Comparison of ENCODE assay signal across 9 cellular contexts in genomic region chr2:127277028-127277427, GRCh38. TPM values are rescaled to one million over a fixed set of nuclear protein-coding genes. Genes with fewer than 3 reads are reported as not detected.
DNase-seq lines count a peak whose midpoint lies in the region; ATAC-seq lines count a peak whose summit lies in the region.
"Had no signal": no experiment of that assay in that cellular context is flagged by ENCODE, and none has a peak within 500 bp of the region (broad histone marks: within the 10 kb centered on the region; RNA-seq: fewer than 3 reads in every experiment).

No MANE protein-coding gene starts in this region.

- ATAC-seq in GM19025 (IDR thresholded peaks at IDR 0.05; ENCODE audit: low read depth, unreplicated experiment), result peak; percentile 97
- peak; percentile 66 for ATAC-seq in GM21723 (IDR thresholded peaks at IDR 0.05; ENCODE audit: unreplicated experiment)
- peak; percentile 74 for ATAC-seq in HG03354 (IDR thresholded peaks at IDR 0.05; ENCODE audit: poor library complexity, severe bottlenecking, unreplicated experiment)

- DNase-seq in myocyte (ENCODE audit: low read depth), result peak; percentile 65
- DNase-seq in KG1 (lab: John Stamatoyannopoulos, UW), result no peak
- DNase-seq in ecto neural progenitor cell (ENCODE audit: low spot score), result no peak
- DNase-seq in GOT3 (lab: John Stamatoyannopoulos, UW), result no peak
- DNase-seq: NCI-H510A treated with DMSO at 0.1 percent for 48 hours, SW 1271 had no signal

RNA-seq across cellular contexts. Expression of gene ERCC3, which starts 16.9 kb away (rescaled TPM):
- 34.7 and 34.9 TPM in 2 replicates for total RNA-seq in myocyte
- 36.4 TPM for polyA plus RNA-seq in myocyte (2012)

RNA-seq across cellular contexts. Expression of gene CYP27C1, which starts 56.9 kb away (rescaled TPM):
- total RNA-seq in myocyte, result 0.45 and 0.62 TPM in 2 replicates
- polyA plus RNA-seq in myocyte (2012), result 4.8 TPM
